8 cellular contexts compared by ENCODE assay signal in genomic region chr18:13216092-13216582, GRCh38. TPM values are rescaled to one million over a fixed set of nuclear protein-coding genes. Genes with fewer than 3 reads are reported as not detected.
DNase-seq lines count a peak whose midpoint lies in the region; ATAC-seq, FAIRE-seq and TF ChIP-seq lines count a peak whose summit lies in the region.

No MANE protein-coding gene starts in this region.

- no peaks in the 10 kb centered on the region for H3K4me1 ChIP-seq in keratinocyte (ENCODE audit: control insufficient read depth, extremely low read depth, insufficient read depth, low read length)

- no peaks in the 10 kb centered on the region for H3K79me2 ChIP-seq in keratinocyte (ENCODE audit: control insufficient read depth, insufficient read depth, low read length)

- no peak overlapping the region for H3K4me3 ChIP-seq in AG04449 (ENCODE audit: low read depth, low read length)
- no peak overlapping the region for H3K4me3 ChIP-seq in keratinocyte (ENCODE audit: control insufficient read depth in 2 of 3, extremely low read depth in 1 of 3, insufficient read depth in 2 of 3, low read depth in 1 of 3, low read length in 3 of 3)

- H3K27me3 Mint-ChIP-seq in WTC11 (ENCODE audit: low read depth) = peaks cover 54% of the 10 kb centered on the region

- H3K36me3 Mint-ChIP-seq in WTC11 = no peaks in the 10 kb centered on the region

- ATAC-seq in GM18519 (IDR thresholded peaks at IDR 0.05; ENCODE audit: low FRiP score, unreplicated experiment) (peak; percentile 51), WTC11 (peak; percentile 46), HG03565 (IDR thresholded peaks at IDR 0.05; ENCODE audit: unreplicated experiment) (no peak)

- no peaks in the 10 kb centered on the region for H3K9me1 ChIP-seq in keratinocyte (ENCODE audit: control insufficient read depth, extremely low read depth, insufficient read depth, low read length)

- no peak overlapping the region for H3K27ac Mint-ChIP-seq in WTC11

- peak overlapping the region; percentile 77 for H3K4me3 Mint-ChIP-seq in WTC11

- POLR2A ChIA-PET in AG04449 (lab: Yijun Ruan, JAX) = no interaction called here
- POLR2A ChIA-PET in WTC11 (lab: Charles Lee) = no interaction called here

- H3K4me2 ChIP-seq in keratinocyte (ENCODE audit: control insufficient read depth, extremely low read depth, insufficient read depth, low read depth, low read length) = no peak overlapping the region

- no peaks in the 10 kb centered on the region for H3K36me3 ChIP-seq in keratinocyte (ENCODE audit: control insufficient read depth in 2 of 2, extremely low read depth in 1 of 2, insufficient read depth in 2 of 2, low read length in 2 of 2)

- H3K9me3 Mint-ChIP-seq in WTC11 = no peaks in the 10 kb centered on the region

- no peaks in the 10 kb centered on the region for H3K9me3 ChIP-seq in keratinocyte (ENCODE audit: control insufficient read depth, low read depth, low read length)

- TF ChIP-seq CTCF in AG04449 (IDR thresholded peaks at IDR 0.05; ENCODE audit: insufficient read depth, low read length, missing control alignments) (peak; percentile 80), WTC11 (IDR thresholded peaks at IDR 0.05) (no peak), keratinocyte (optimal IDR thresholded peaks at IDR 0.05 in 1 of 3, IDR thresholded peaks at IDR 0.05 in 1 of 3, conservative IDR thresholded peaks at IDR 0.05 in 1 of 3; ENCODE audit: extremely low read depth in 1 of 3, insufficient read depth in 2 of 3, low read length in 3 of 3) (peak; percentile 40 to 87 (median 73))

- peaks cover 54% of the 10 kb centered on the region for H3K27me3 ChIP-seq in keratinocyte (ENCODE audit: control insufficient read depth, extremely low read depth, insufficient read depth, low read length)

- dilution Hi-C loops in keratinocyte (cut with MboI; ENCODE audit: extremely low pct_ligation_motif_present, low sequenced_read_pairs) = loop anchor here (25.0 kb wide), 1 partner anchor 421 kb away; no protein-coding TSS in a partner anchor

- H3K9ac ChIP-seq in keratinocyte (ENCODE audit: control insufficient read depth, extremely low read depth, insufficient read depth, low read length) = no peak overlapping the region

- CTCF ChIA-PET in AG04449 (lab: Yijun Ruan, JAX) (interaction anchor here (0.8 to 4.4 kb wide), 27 partner anchors 8 to 510 kb away, joined by 3 to 95 read pairs (median 4); partner anchors contain the start of genes FAM210A and RNMT), WTC11 (lab: Charles Lee) (interaction anchor here (0.5 to 4.6 kb wide), 40 partner anchors 8 to 858 kb away, joined by 3 to 25 read pairs (median 4); no protein-coding TSS in a partner anchor)

- DNase-seq in AG04449 (ENCODE audit: low read depth, low spot score) = peak; percentile 19
- peak; percentile 71 for DNase-seq in NCI-H2171 treated with DMSO at 0.1 percent for 48 hours (lab: John Stamatoyannopoulos, UW)
- DNase-seq in WTC11 (ENCODE audit: low spot score) = peak; percentile 51
- DNase-seq in cerebellar cortex (ENCODE audit: low spot score) = peak; percentile 94
- no peak for DNase-seq in keratinocyte (ENCODE audit: low read depth, low spot score)
- DNase-seq in stimulated activated CD4-positive, alpha-beta T cell treated with anti-CD3 and anti-CD28 coated beads, Interleukin-2, amount 100 ng/mL, for 24 hours = peak; percentile 58

- peaks cover 27% of the 10 kb centered on the region for H3K4me1 Mint-ChIP-seq in WTC11

- no peak for FAIRE-seq in keratinocyte (lab: Jason Lieb, UNC)

- no peak overlapping the region for H2AFZ ChIP-seq in keratinocyte (ENCODE audit: control insufficient read depth, low read length)

- H4K20me1 ChIP-seq in keratinocyte (ENCODE audit: control insufficient read depth, extremely low read depth, insufficient read depth, low read length) = no peaks in the 10 kb centered on the region

- H3K27ac ChIP-seq in keratinocyte (ENCODE audit: control insufficient read depth, insufficient read depth, low read length) = no peak overlapping the region

TF ChIP-seq in WTC11, 78 proteins besides CTCF, POLR2A, EP300 and RAD21:
- no peak for TF ChIP-seq GABPB1 (CRISPR knock-in tag; IDR thresholded peaks at IDR 0.05)
- TF ChIP-seq AR (CRISPR knock-in tag; IDR thresholded peaks at IDR 0.05) = no peak
- no peak for TF ChIP-seq PREB (CRISPR knock-in tag; IDR thresholded peaks at IDR 0.05; ENCODE audit: borderline replicate concordance)
- TF ChIP-seq SP1 (CRISPR knock-in tag; conservative IDR thresholded peaks at IDR 0.05) = no peak
- TF ChIP-seq TEAD4 (CRISPR knock-in tag; IDR thresholded peaks at IDR 0.05) = no peak
- no peak for TF ChIP-seq TP53 (CRISPR knock-in tag; IDR thresholded peaks at IDR 0.05)
- TF ChIP-seq SMAD3 (CRISPR knock-in tag; IDR thresholded peaks at IDR 0.05; ENCODE audit: borderline replicate concordance) = no peak
- no peak for TF ChIP-seq CBFB (CRISPR knock-in tag; IDR thresholded peaks at IDR 0.05; ENCODE audit: low read depth)
- TF ChIP-seq EMX1 (CRISPR knock-in tag; IDR thresholded peaks at IDR 0.05) = no peak
- TF ChIP-seq ZNF121 (CRISPR knock-in tag; IDR thresholded peaks at IDR 0.05) = no peak
- no peak for TF ChIP-seq NFATC4 (CRISPR knock-in tag; IDR thresholded peaks at IDR 0.05)
- TF ChIP-seq ETV6 (CRISPR knock-in tag; IDR thresholded peaks at IDR 0.05) = no peak
- TF ChIP-seq E2F4 (CRISPR knock-in tag; IDR thresholded peaks at IDR 0.05; ENCODE audit: borderline replicate concordance, low read depth) = no peak
- TF ChIP-seq GTF2I (CRISPR knock-in tag; conservative IDR thresholded peaks at IDR 0.05) = no peak
- TF ChIP-seq KAT7 (CRISPR knock-in tag; IDR thresholded peaks at IDR 0.05; ENCODE audit: borderline replicate concordance) = no peak
- no peak for TF ChIP-seq ZNF396 (CRISPR knock-in tag; IDR thresholded peaks at IDR 0.05; ENCODE audit: borderline replicate concordance)
- TF ChIP-seq ZNF138 (CRISPR knock-in tag; conservative IDR thresholded peaks at IDR 0.05) = no peak
- no peak for TF ChIP-seq ZNF423 (CRISPR knock-in tag; IDR thresholded peaks at IDR 0.05)

RNA-seq across cellular contexts. Expression of gene LDLRAD4, which starts 2.4 kb away (rescaled TPM):
- total RNA-seq in WTC11 (2021) = 2.9 to 6.2 TPM (median 3.0 TPM) in 3 replicates
- polyA plus RNA-seq in keratinocyte = under 0.01 to 0.04 TPM in 2 of 3 replicates, not detected in the other
- polyA plus RNA-seq in keratinocyte (2011; ENCODE audit: low read depth) = not detected
- polyA plus RNA-seq in keratinocyte (2011; cell fraction: cytosol; rRNA removed) = not detected in 2 replicates
- 0.03 and 0.04 TPM in 2 replicates for polyA plus RNA-seq in keratinocyte (2011; cell fraction: nucleus; rRNA removed)
- polyA plus RNA-seq in keratinocyte (2012; ENCODE audit: low replicate concordance) = 0.11 and 0.13 TPM in 2 replicates
- polyA minus RNA-seq in keratinocyte = 0.03 TPM in 1 of 3 replicates, not detected in the others
- polyA minus RNA-seq in keratinocyte (2011; cell fraction: cytosol; rRNA and poly(A)+ RNA removed) = not detected
- not detected in 2 replicates for polyA minus RNA-seq in keratinocyte (2011; cell fraction: nucleus; rRNA and poly(A)+ RNA removed)
